Comparison of ENCODE assay signal across 8 cellular contexts in genomic region chr2:85324639-85325465, GRCh38. TPM values are rescaled to one million over a fixed set of nuclear protein-coding genes. Genes with fewer than 3 reads are reported as not detected.
A peak's percentile ranks its signal among the peaks of the same experiment; 100 is the strongest.
DNase-seq lines count a peak whose midpoint lies in the region; ATAC-seq and TF ChIP-seq lines count a peak whose summit lies in the region.

No MANE protein-coding gene starts in this region.

- no peak for DNase-seq in BJ (ENCODE audit: low read depth)
- no peak for DNase-seq in Karpas-422
- DNase-seq in breast epithelium (ENCODE audit: low spot score in 2 of 2): no peak
- no peak for DNase-seq in stimulated activated CD4-positive, alpha-beta T cell treated with anti-CD3 and anti-CD28 coated beads, Interleukin-4, amount 100 ng/mL, for 1 hour

- H3K9ac ChIP-seq in Karpas-422 (ENCODE audit: low read length): peak overlapping the region; percentile 91

- H3K36me3 ChIP-seq in BJ (ENCODE audit: control insufficient read depth, insufficient read depth, low read length) (peaks cover 12% of the 10 kb centered on the region), Karpas-422 (ENCODE audit: insufficient read depth, low read length) (peaks cover 63% of the 10 kb centered on the region), breast epithelium (no peaks in the 10 kb centered on the region), muscle layer of duodenum (ENCODE audit: control insufficient read depth in 1 of 2, insufficient read depth in 2 of 2, low read length in 2 of 2) (peaks cover 35 to 44% of the 10 kb centered on the region in 2 donors)

- POLR2A ChIA-PET in BJ (lab: Charles Lee): no interaction called here

- H2AFZ ChIP-seq in Karpas-422 (ENCODE audit: low read length): no peak overlapping the region

- no peaks in the 10 kb centered on the region for H3K9me2 ChIP-seq in Karpas-422 (replicated peaks; ENCODE audit: insufficient read depth, low read length)

- H3K27ac ChIP-seq in Karpas-422 (ENCODE audit: low read length): no peak overlapping the region
- H3K27ac ChIP-seq in breast epithelium: peak overlapping the region; percentile 31 to 45
- no peak overlapping the region for H3K27ac ChIP-seq in muscle layer of duodenum (ENCODE audit: low read length)

- CTCF ChIA-PET in BJ (lab: Yijun Ruan, JAX): interaction anchor here (1.3 kb wide), 1 partner anchor 258 kb away, joined by 4 read pairs; no protein-coding TSS in a partner anchor

- TF ChIP-seq CTCF in BJ (IDR thresholded peaks at IDR 0.05; ENCODE audit: insufficient read depth, low read depth, low read length): no peak
- no peak for TF ChIP-seq CTCF in breast epithelium (IDR thresholded peaks at IDR 0.05)

- peaks cover 78% of the 10 kb centered on the region for H3K79me2 ChIP-seq in Karpas-422 (ENCODE audit: low read length)

- H3K27me3 ChIP-seq in BJ (ENCODE audit: control insufficient read depth, insufficient read depth, low read length) (no peaks in the 10 kb centered on the region), Karpas-422 (ENCODE audit: low read length) (no peaks in the 10 kb centered on the region), breast epithelium (no peaks in the 10 kb centered on the region), muscle layer of duodenum (ENCODE audit: low read depth, low read length) (no peaks in the 10 kb centered on the region)

- H3K4me3 ChIP-seq in BJ (ENCODE audit: low read depth, low read length) (peak overlapping the region; percentile 66), Karpas-422 (ENCODE audit: low read length) (peak overlapping the region; percentile 87), breast epithelium (peak overlapping the region; percentile 68 to 82 (median 81)), muscle layer of duodenum (ENCODE audit: low read depth in 1 of 2, low read length in 2 of 2) (peak overlapping the region; percentile 88 to 99)

- intact Hi-C loops in breast epithelium (cut with DNase I; ENCODE audit: low total_unique reads): loop anchor here (5.0 to 10.0 kb wide), 2 partner anchors 112 to 210 kb away; partner anchors contain the start of gene MAT2A

- ATAC-seq in GM19467 (IDR thresholded peaks at IDR 0.05; ENCODE audit: unreplicated experiment) (no peak), GM18907 (IDR thresholded peaks at IDR 0.05; ENCODE audit: unreplicated experiment) (no peak), GM21576 (IDR thresholded peaks at IDR 0.05; ENCODE audit: unreplicated experiment) (no peak)

- no peak for TF ChIP-seq POLR2A in breast epithelium (IDR thresholded peaks at IDR 0.05)

- H4K20me1 ChIP-seq in Karpas-422 (ENCODE audit: insufficient read depth, low read depth, low read length): peaks cover 68% of the 10 kb centered on the region

- H3K4me2 ChIP-seq in Karpas-422 (ENCODE audit: low read depth, low read length, poor library complexity, severe bottlenecking): peak overlapping the region; percentile 97

- H3K4me1 ChIP-seq in Karpas-422 (ENCODE audit: low read length) (peaks cover 47% of the 10 kb centered on the region), breast epithelium (peaks cover 5 to 19% of the 10 kb centered on the region in 2 donors), muscle layer of duodenum (ENCODE audit: control insufficient read depth in 1 of 2, insufficient read depth in 2 of 2, low read length in 2 of 2) (peaks cover 10 to 49% of the 10 kb centered on the region in 2 donors)

- no peaks in the 10 kb centered on the region for H3K9me3 ChIP-seq in Karpas-422 (ENCODE audit: low read length)
- H3K9me3 ChIP-seq in breast epithelium: no peaks in the 10 kb centered on the region
- no peaks in the 10 kb centered on the region for H3K9me3 ChIP-seq in muscle layer of duodenum (ENCODE audit: control insufficient read depth in 1 of 2, low read length in 2 of 2)

RNA-seq across cellular contexts. Expression of gene TGOLN2, which starts 2.9 kb away (rescaled TPM):
- polyA plus RNA-seq in BJ (2011; rRNA removed): 130 and 132 TPM in 2 replicates
- polyA minus RNA-seq in BJ (2011; rRNA and poly(A)+ RNA removed): 42.4 and 43.1 TPM in 2 replicates
- total RNA-seq in Karpas-422 (2014; rRNA removed; shearing (Covaris generic); ENCODE audit: low replicate concordance): 130 and 150 TPM in 2 replicates
- total RNA-seq in breast epithelium: 100 to 1,000 TPM; 111 to 161 (median 117) TPM

RNA-seq across cellular contexts. Expression of gene RETSAT, which starts 29.5 kb away (rescaled TPM):
- 50.3 and 54.4 TPM in 2 replicates for polyA plus RNA-seq in BJ (2011; rRNA removed)
- polyA minus RNA-seq in BJ (2011; rRNA and poly(A)+ RNA removed): 38.4 and 62.9 TPM in 2 replicates
- 21.6 and 23.0 TPM in 2 replicates for total RNA-seq in Karpas-422 (2014; rRNA removed; shearing (Covaris generic); ENCODE audit: low replicate concordance)
- total RNA-seq in breast epithelium: 100 to 1,000 TPM in 2 of 3 donors, 10 to 100 TPM in 1; 96.4 to 534 (median 101) TPM

RNA-seq across cellular contexts. Expression of gene ELMOD3, which starts 29.7 kb away (rescaled TPM):
- 22.4 and 26.3 TPM in 2 replicates for polyA plus RNA-seq in BJ (2011; rRNA removed)
- polyA minus RNA-seq in BJ (2011; rRNA and poly(A)+ RNA removed): 12.3 and 17.1 TPM in 2 replicates
- total RNA-seq in Karpas-422 (2014; rRNA removed; shearing (Covaris generic); ENCODE audit: low replicate concordance): 18.6 and 28.8 TPM in 2 replicates
- total RNA-seq in breast epithelium: 100 to 1,000 TPM in 1 of 3 donors, 10 to 100 TPM in 2; 42.9 to 149 (median 47.0) TPM

Comparison
In these comparisons a context has a peak if more than half of its experiments do, and no peak if none do; other contexts are left out.
1. H3K27ac ChIP-seq: peak in breast epithelium (2 of 2); none in Karpas-422 (single experiment) and muscle layer of duodenum (single experiment).
2. Peak in every context shown above with its lines, with median percentiles within 50 percentile points of each other: H3K4me3 ChIP-seq.